In genomic region chr18:21327101-21327500, GRCh38 we compare ENCODE assay signal across 13 cellular contexts.
DNase-seq lines count a peak whose midpoint lies in the region; ATAC-seq and TF ChIP-seq lines count a peak whose summit lies in the region.
"Had no signal": no experiment of that assay in that cellular context is flagged by ENCODE, and none has a peak within 500 bp of the region (broad histone marks: within the 10 kb centered on the region; RNA-seq: fewer than 3 reads in every experiment).

No MANE protein-coding gene starts in this region.

- no peaks in the 10 kb centered on the region for H3K9me2 ChIP-seq in PC-9 (ENCODE audit: insufficient read depth)

- H3K9me3 ChIP-seq in PC-9 (ENCODE audit: insufficient read depth, low read depth) = no peaks in the 10 kb centered on the region
- H3K9me3 ChIP-seq in osteoblast (ENCODE audit: low read depth, low read length) = no peaks in the 10 kb centered on the region
- H3K9me3 ChIP-seq in heart left ventricle = no peaks in the 10 kb centered on the region
- H3K9me3 ChIP-seq: BLaER1 had no signal

- TF ChIP-seq POLR2A in heart left ventricle (IDR thresholded peaks at IDR 0.05) = no peak

- no peak overlapping the region for H3K23ac ChIP-seq in mesendoderm (ENCODE audit: low read length)

- no TSS peak for BruUV-seq in PC-9 (replicated peaks; lab: Mats Ljungman, UMichigan)

- peaks cover 27% of the 10 kb centered on the region; the same call in 1 of the 2 replicates for H3F3A ChIP-seq in PC-9 (ENCODE audit: insufficient read depth, low read depth)

- POLR2A ChIA-PET in PC-9 (lab: Charles Lee; ENCODE audit: unreplicated experiment) = no interaction called here

- no peak overlapping the region for H4K5ac ChIP-seq in mesendoderm (ENCODE audit: low read length)

- H4K8ac ChIP-seq in mesendoderm (ENCODE audit: low read depth, low read length) = no peak overlapping the region

- no peak overlapping the region for H2AK5ac ChIP-seq in mesendoderm (ENCODE audit: low read length)

- peak; percentile 48 for DNase-seq in H7
- DNase-seq in NCI-H1417 treated with DMSO at 0.1 percent for 48 hours (lab: John Stamatoyannopoulos, UW) = peak; percentile 40
- no peak for DNase-seq in PC-9
- peak; percentile 77 for DNase-seq in mesendoderm
- no peak for DNase-seq in GM10266 (ENCODE audit: extremely low spot score)
- no peak for DNase-seq in osteoblast (ENCODE audit: insufficient read length, low spot score, missing footprints)
- DNase-seq in heart left ventricle = no peak
- DNase-seq: MV-4-11; NCI-H1436 treated with DMSO at 0.1 percent for 48 hours; NCI-H446 treated with DMSO at 0.1 percent for 48 hours; NK-92 treated with Interleukin-12 subunit alpha and Interleukin-12 subunit beta, amount 100 ng/mL, for 24 hours; T-helper 9 cell had no signal

- H3K4ac ChIP-seq in mesendoderm (ENCODE audit: low read depth, low read length) = no peak overlapping the region

- CTCF ChIA-PET in PC-9 (lab: Charles Lee) = no interaction called here

- no peak for TF ChIP-seq CTCF in PC-9 (conservative IDR thresholded peaks at IDR 0.05)
- TF ChIP-seq CTCF in GM10266 (IDR thresholded peaks at IDR 0.05; ENCODE audit: control insufficient read depth, insufficient read depth, low read depth, missing control alignments) = no peak
- no peak for TF ChIP-seq CTCF in osteoblast (IDR thresholded peaks at IDR 0.05; ENCODE audit: extremely low read depth, low read depth, low read length)
- TF ChIP-seq CTCF in heart left ventricle (IDR thresholded peaks at IDR 0.05) = no peak

- H3K4me2 ChIP-seq in PC-9 (no peak overlapping the region), mesendoderm (ENCODE audit: low read length) (no peak overlapping the region), osteoblast (ENCODE audit: insufficient read depth, low read length) (no peak overlapping the region)
- H3K4me2 ChIP-seq: BLaER1 had no signal

- H3K9ac ChIP-seq in mesendoderm (ENCODE audit: low read length) = no peak overlapping the region
- H3K9ac ChIP-seq: BLaER1 had no signal

- no CpG with 5 or more reads among the region's 3 CpGs for WGBS in mesendoderm (ENCODE audit: extremely low coverage, insufficient coverage, low lambda C conversion rate)
- WGBS in heart left ventricle, 4 donors = 64 to 66% (median 65%) methylated on average over 3 of the region's 3 CpGs

- H3K27me3 ChIP-seq in H7 (ENCODE audit: control insufficient read depth, insufficient read depth, low read length) = no peaks in the 10 kb centered on the region
- H3K27me3 ChIP-seq in PC-9 (ENCODE audit: insufficient read depth, low read depth) = no peaks in the 10 kb centered on the region
- H3K27me3 ChIP-seq in mesendoderm (ENCODE audit: insufficient read depth, low read length, poor library complexity) = no peaks in the 10 kb centered on the region
- H3K27me3 ChIP-seq in osteoblast (ENCODE audit: insufficient read depth, low read length) = peaks cover 18% of the 10 kb centered on the region
- H3K27me3 ChIP-seq in heart left ventricle = no peaks in the 10 kb centered on the region
- H3K27me3 ChIP-seq: BLaER1 had no signal

- no peak overlapping the region for H3K18ac ChIP-seq in mesendoderm (ENCODE audit: low read length)

- H3K27ac ChIP-seq in PC-9 (peak overlapping the region; percentile 57), mesendoderm (ENCODE audit: low read depth, low read length) (no peak overlapping the region), osteoblast (ENCODE audit: low read depth, low read length) (no peak overlapping the region), heart left ventricle (no peak overlapping the region)
- H3K27ac ChIP-seq: BLaER1 had no signal

- H3K4me3 ChIP-seq in H7 (ENCODE audit: insufficient read depth, low read depth, low read length) = no peak overlapping the region
- no peak overlapping the region for H3K4me3 ChIP-seq in PC-9
- H3K4me3 ChIP-seq in mesendoderm (ENCODE audit: low read length) = no peak overlapping the region
- H3K4me3 ChIP-seq in osteoblast (ENCODE audit: insufficient read depth, low read length) = no peak overlapping the region
- H3K4me3 ChIP-seq in heart left ventricle = no peak overlapping the region
- H3K4me3 ChIP-seq: BLaER1 had no signal

- H4K20me1 ChIP-seq in PC-9 (ENCODE audit: insufficient read depth) = no peaks in the 10 kb centered on the region
- no peaks in the 10 kb centered on the region for H4K20me1 ChIP-seq in osteoblast (ENCODE audit: insufficient read depth, low read length)
- H4K20me1 ChIP-seq: BLaER1 had no signal

- 0 out of 2 replicates have a peak, but pooled peaks cover 3% of the 10 kb centered on the region for H3K79me2 ChIP-seq in PC-9 (ENCODE audit: low read depth)
- no peaks in the 10 kb centered on the region for H3K79me2 ChIP-seq in mesendoderm (ENCODE audit: control insufficient read depth, insufficient read depth, low read length)
- H3K79me2 ChIP-seq in osteoblast (ENCODE audit: insufficient read depth, low read length) = no peaks in the 10 kb centered on the region

- H3K36me3 ChIP-seq in H7 (replicated peaks; ENCODE audit: control insufficient read depth, insufficient read depth, low read length) = no peaks in the 10 kb centered on the region
- H3K36me3 ChIP-seq in PC-9 (ENCODE audit: low read depth) = no peaks in the 10 kb centered on the region
- H3K36me3 ChIP-seq in mesendoderm (ENCODE audit: control insufficient read depth, insufficient read depth, low read length) = no peaks in the 10 kb centered on the region
- H3K36me3 ChIP-seq in osteoblast (ENCODE audit: insufficient read depth, low read length) = no peaks in the 10 kb centered on the region
- H3K36me3 ChIP-seq in heart left ventricle = no peaks in the 10 kb centered on the region
- H3K36me3 ChIP-seq: BLaER1 had no signal

- no peaks in the 10 kb centered on the region for H3K79me1 ChIP-seq in mesendoderm (ENCODE audit: low read length)

- ATAC-seq in heart left ventricle = no peak

- peaks cover 56% of the 10 kb centered on the region for H3K4me1 ChIP-seq in PC-9 (replicated peaks; ENCODE audit: insufficient read depth)
- peaks cover 6% of the 10 kb centered on the region for H3K4me1 ChIP-seq in mesendoderm (ENCODE audit: control insufficient read depth, low read depth, low read length)
- no peaks in the 10 kb centered on the region for H3K4me1 ChIP-seq in osteoblast (ENCODE audit: insufficient read depth, low read length)
- H3K4me1 ChIP-seq in heart left ventricle = peaks cover 0 to 10% (median 0%) of the 10 kb centered on the region in 12 donors
- H3K4me1 ChIP-seq: BLaER1 had no signal

- H2BK5ac ChIP-seq in mesendoderm (ENCODE audit: low read length) = no peak overlapping the region

- H2AFZ ChIP-seq in PC-9 (no peak overlapping the region), osteoblast (ENCODE audit: low read length) (no peak overlapping the region)

- no peak overlapping the region for H2BK120ac ChIP-seq in mesendoderm (ENCODE audit: low read depth, low read length)

- H3K56ac ChIP-seq in mesendoderm (ENCODE audit: low read length) = no peak overlapping the region

- intact Hi-C loops in PC-9 (cut with micrococcal nuclease; ENCODE audit: unreplicated experiment) = no loop called here
- intact Hi-C loops in heart left ventricle (cut with DNase I) = loop anchor here in 2 of 10 donors (10.0 kb wide), 2 partner anchors 52 to 68 kb away; no protein-coding TSS in a partner anchor

- H2BK15ac ChIP-seq in mesendoderm (replicated peaks; ENCODE audit: low read depth) = no peak overlapping the region

Comparison
In these comparisons a context has a peak if more than half of its experiments do, and no peak if none do; other contexts are left out.
1. DNase-seq: peak in H7 (single experiment), NCI-H1417 treated with DMSO at 0.1 percent for 48 hours (single experiment) and mesendoderm (single experiment); none in PC-9 (0 of 2), GM10266 (single experiment), osteoblast (single experiment) and heart left ventricle (0 of 5).